In genomic region chr2:74420006-74420405, GRCh38 we compare ENCODE assay signal across 1 cellular context.
TF ChIP-seq lines count a peak whose summit lies in the region.

No MANE protein-coding gene starts in this region.

TF ChIP-seq in HCT116, 20 proteins besides CTCF, POLR2A, EP300 and RAD21:
- TF ChIP-seq SIN3A (IDR thresholded peaks at IDR 0.05; ENCODE audit: low read depth) (no peak), SRF (IDR thresholded peaks at IDR 0.05; ENCODE audit: low read depth) (no peak), SP1 (IDR thresholded peaks at IDR 0.05; ENCODE audit: low read depth) (no peak), ZBTB33 (IDR thresholded peaks at IDR 0.05; ENCODE audit: extremely low read depth, insufficient replicate concordance, low read length) (no peak)
